ENCODE assay signal across 1 cellular context in genomic region chr11:33444835-33445594, GRCh38.
TF ChIP-seq lines count a peak whose summit lies in the region.

No MANE protein-coding gene starts in this region.

TF ChIP-seq in endothelial cell of umbilical vein, 7 proteins besides CTCF, POLR2A, EP300 and RAD21 (continued from another document):
- TF ChIP-seq POLR2AphosphoS5 (IDR thresholded peaks at IDR 0.05; ENCODE audit: insufficient read depth, low read depth, low read length) (no peak), EZH2 (IDR thresholded peaks at IDR 0.05; ENCODE audit: borderline replicate concordance, low read depth, low read length, severe bottlenecking) (no peak), JUN (IDR thresholded peaks at IDR 0.05; ENCODE audit: borderline replicate concordance, insufficient read depth, insufficient read length, low read depth) (no peak), MAX (IDR thresholded peaks at IDR 0.05; ENCODE audit: insufficient read depth, insufficient read length) (no peak)
